In the genomic region with DNA sequence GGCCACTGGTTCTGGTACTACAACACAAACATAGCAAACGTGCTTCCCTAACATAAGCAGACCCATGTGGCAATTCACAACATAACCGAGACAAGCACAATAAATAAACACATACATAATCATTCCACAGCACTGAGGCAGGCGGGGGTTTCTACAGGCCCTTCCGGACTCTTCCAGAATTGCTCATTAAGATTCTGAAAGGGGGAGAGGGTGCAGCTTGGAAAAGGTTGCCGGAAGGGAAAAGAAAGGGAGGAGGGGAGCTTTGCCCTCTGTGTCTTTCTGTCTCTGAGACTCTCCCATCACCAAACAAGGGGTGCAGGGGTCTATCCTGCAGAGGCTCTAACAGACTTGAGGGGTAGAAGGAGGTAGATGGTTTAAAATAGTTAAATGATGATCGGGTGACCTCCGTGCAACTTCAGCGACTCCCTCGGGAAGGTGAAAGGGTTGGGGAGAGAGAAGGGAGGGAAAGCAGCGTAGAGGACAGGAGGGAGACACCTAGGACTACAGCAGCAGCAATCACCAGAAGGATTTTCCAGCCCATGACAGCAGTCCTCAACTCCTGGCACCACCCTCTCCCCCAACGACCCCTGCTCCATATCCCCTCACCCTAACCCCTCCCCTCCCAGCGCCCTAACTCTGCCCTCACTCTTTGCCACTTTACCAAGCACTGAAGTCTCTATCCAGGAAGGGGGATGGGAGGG, we compare ENCODE assay signal across 10 cellular contexts.
DNase-seq lines count a peak whose midpoint lies in the region; ATAC-seq, FAIRE-seq and TF ChIP-seq lines count a peak whose summit lies in the region.
"Had no signal": no experiment of that assay in that cellular context is flagged by ENCODE, and none has a peak within 500 bp of the region (broad histone marks: within the 10 kb centered on the region; RNA-seq: fewer than 3 reads in every experiment).

No MANE protein-coding gene starts in this region.

- no peaks in the 10 kb centered on the region for H3K27me3 ChIP-seq in pancreas

- WGBS in pancreas, 2 donors: 29 to 32% methylated on average over 12 of the region's 12 CpGs

- H3K4me1 ChIP-seq in pancreas: no peaks in the 10 kb centered on the region

- no peaks in the 10 kb centered on the region for H3K36me3 ChIP-seq in pancreas

- ATAC-seq in SK-N-SH treated with all-trans-retinoic acid at 6 μM for 48 hours (peak; percentile 7; the same call in 2 of the 3 replicates), Right ventricle myocardium superior (ENCODE audit: poor library complexity) (peak; percentile 39), pancreas (peak in 3 of 4 donors; percentile 17 to 34 (median 17)), HG03139 (IDR thresholded peaks at IDR 0.05; ENCODE audit: unreplicated experiment) (no peak)

- H3K4me3 ChIP-seq in pancreas: peak overlapping the region in 2 of 4 donors; percentile 49 to 55

- peak; percentile 75 for DNase-seq in DMS53 (lab: John Stamatoyannopoulos, UW)
- no peak for DNase-seq in Right ventricle myocardium superior
- DNase-seq in pancreas: no peak
- no peak for DNase-seq in NK-92 treated with Interleukin-12 subunit alpha and Interleukin-12 subunit beta, amount 100 ng/mL, for 24 hours (lab: John Stamatoyannopoulos, UW)
- DNase-seq in Ammon's horn (ENCODE audit: low spot score): no peak
- DNase-seq in NOMO-1 treated with DMSO at 0.1 percent for 48 hours (lab: John Stamatoyannopoulos, UW; ENCODE audit: unreplicated experiment): no peak
- DNase-seq: activated CD8-positive, alpha-beta memory T cell treated with anti-CD3 and anti-CD28 coated beads for 24 hours; SIG-M5 had no signal

- no peaks in the 10 kb centered on the region for H3K9me3 ChIP-seq in pancreas

- intact Hi-C loops in Right ventricle myocardium superior (cut with DNase I) (no loop called here), pancreas (cut with DNase I) (no loop called here)

- FAIRE-seq in pancreas (lab: Jason Lieb, UNC): no peak

- peak overlapping the region in 3 of 4 donors; percentile 73 to 80 (median 75) for H3K27ac ChIP-seq in pancreas

- no peak for TF ChIP-seq CTCF in pancreas (IDR thresholded peaks at IDR 0.05)

TF ChIP-seq in SK-N-SH treated with all-trans-retinoic acid at 6 μM for 48 hours, 23 proteins besides CTCF, POLR2A, EP300 and RAD21:
- TF ChIP-seq, protein P1, sequence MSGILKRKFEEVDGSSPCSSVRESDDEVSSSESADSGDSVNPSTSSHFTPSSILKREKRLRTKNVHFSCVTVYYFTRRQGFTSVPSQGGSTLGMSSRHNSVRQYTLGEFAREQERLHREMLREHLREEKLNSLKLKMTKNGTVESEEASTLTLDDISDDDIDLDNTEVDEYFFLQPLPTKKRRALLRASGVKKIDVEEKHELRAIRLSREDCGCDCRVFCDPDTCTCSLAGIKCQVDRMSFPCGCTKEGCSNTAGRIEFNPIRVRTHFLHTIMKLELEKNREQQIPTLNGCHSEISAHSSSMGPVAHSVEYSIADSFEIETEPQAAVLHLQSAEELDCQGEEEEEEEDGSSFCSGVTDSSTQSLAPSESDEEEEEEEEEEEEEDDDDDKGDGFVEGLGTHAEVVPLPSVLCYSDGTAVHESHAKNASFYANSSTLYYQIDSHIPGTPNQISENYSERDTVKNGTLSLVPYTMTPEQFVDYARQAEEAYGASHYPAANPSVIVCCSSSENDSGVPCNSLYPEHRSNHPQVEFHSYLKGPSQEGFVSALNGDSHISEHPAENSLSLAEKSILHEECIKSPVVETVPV (CRISPR knock-in tag; IDR thresholded peaks at IDR 0.05): no peak
- TF ChIP-seq TOX (CRISPR knock-in tag; IDR thresholded peaks at IDR 0.05; ENCODE audit: borderline replicate concordance): no peak
- no peak for TF ChIP-seq TCF4 (CRISPR knock-in tag; IDR thresholded peaks at IDR 0.05; ENCODE audit: borderline replicate concordance)
- TF ChIP-seq, protein P2, sequence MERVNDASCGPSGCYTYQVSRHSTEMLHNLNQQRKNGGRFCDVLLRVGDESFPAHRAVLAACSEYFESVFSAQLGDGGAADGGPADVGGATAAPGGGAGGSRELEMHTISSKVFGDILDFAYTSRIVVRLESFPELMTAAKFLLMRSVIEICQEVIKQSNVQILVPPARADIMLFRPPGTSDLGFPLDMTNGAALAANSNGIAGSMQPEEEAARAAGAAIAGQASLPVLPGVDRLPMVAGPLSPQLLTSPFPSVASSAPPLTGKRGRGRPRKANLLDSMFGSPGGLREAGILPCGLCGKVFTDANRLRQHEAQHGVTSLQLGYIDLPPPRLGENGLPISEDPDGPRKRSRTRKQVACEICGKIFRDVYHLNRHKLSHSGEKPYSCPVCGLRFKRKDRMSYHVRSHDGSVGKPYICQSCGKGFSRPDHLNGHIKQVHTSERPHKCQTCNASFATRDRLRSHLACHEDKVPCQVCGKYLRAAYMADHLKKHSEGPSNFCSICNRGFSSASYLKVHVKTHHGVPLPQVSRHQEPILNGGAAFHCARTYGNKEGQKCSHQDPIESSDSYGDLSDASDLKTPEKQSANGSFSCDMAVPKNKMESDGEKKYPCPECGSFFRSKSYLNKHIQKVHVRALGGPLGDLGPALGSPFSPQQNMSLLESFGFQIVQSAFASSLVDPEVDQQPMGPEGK (CRISPR knock-in tag; IDR thresholded peaks at IDR 0.05; ENCODE audit: borderline replicate concordance): no peak
- no peak for TF ChIP-seq ESRRG (CRISPR knock-in tag; IDR thresholded peaks at IDR 0.05)
- no peak for TF ChIP-seq ZFP30 (CRISPR knock-in tag; IDR thresholded peaks at IDR 0.05)
- TF ChIP-seq, protein P3, sequence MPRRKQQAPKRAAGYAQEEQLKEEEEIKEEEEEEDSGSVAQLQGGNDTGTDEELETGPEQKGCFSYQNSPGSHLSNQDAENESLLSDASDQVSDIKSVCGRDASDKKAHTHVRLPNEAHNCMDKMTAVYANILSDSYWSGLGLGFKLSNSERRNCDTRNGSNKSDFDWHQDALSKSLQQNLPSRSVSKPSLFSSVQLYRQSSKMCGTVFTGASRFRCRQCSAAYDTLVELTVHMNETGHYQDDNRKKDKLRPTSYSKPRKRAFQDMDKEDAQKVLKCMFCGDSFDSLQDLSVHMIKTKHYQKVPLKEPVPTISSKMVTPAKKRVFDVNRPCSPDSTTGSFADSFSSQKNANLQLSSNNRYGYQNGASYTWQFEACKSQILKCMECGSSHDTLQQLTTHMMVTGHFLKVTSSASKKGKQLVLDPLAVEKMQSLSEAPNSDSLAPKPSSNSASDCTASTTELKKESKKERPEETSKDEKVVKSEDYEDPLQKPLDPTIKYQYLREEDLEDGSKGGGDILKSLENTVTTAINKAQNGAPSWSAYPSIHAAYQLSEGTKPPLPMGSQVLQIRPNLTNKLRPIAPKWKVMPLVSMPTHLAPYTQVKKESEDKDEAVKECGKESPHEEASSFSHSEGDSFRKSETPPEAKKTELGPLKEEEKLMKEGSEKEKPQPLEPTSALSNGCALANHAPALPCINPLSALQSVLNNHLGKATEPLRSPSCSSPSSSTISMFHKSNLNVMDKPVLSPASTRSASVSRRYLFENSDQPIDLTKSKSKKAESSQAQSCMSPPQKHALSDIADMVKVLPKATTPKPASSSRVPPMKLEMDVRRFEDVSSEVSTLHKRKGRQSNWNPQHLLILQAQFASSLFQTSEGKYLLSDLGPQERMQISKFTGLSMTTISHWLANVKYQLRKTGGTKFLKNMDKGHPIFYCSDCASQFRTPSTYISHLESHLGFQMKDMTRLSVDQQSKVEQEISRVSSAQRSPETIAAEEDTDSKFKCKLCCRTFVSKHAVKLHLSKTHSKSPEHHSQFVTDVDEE (CRISPR knock-in tag; IDR thresholded peaks at IDR 0.05): no peak
- no peak for TF ChIP-seq ZFP3 (CRISPR knock-in tag; IDR thresholded peaks at IDR 0.05)
